In the genomic region with DNA sequence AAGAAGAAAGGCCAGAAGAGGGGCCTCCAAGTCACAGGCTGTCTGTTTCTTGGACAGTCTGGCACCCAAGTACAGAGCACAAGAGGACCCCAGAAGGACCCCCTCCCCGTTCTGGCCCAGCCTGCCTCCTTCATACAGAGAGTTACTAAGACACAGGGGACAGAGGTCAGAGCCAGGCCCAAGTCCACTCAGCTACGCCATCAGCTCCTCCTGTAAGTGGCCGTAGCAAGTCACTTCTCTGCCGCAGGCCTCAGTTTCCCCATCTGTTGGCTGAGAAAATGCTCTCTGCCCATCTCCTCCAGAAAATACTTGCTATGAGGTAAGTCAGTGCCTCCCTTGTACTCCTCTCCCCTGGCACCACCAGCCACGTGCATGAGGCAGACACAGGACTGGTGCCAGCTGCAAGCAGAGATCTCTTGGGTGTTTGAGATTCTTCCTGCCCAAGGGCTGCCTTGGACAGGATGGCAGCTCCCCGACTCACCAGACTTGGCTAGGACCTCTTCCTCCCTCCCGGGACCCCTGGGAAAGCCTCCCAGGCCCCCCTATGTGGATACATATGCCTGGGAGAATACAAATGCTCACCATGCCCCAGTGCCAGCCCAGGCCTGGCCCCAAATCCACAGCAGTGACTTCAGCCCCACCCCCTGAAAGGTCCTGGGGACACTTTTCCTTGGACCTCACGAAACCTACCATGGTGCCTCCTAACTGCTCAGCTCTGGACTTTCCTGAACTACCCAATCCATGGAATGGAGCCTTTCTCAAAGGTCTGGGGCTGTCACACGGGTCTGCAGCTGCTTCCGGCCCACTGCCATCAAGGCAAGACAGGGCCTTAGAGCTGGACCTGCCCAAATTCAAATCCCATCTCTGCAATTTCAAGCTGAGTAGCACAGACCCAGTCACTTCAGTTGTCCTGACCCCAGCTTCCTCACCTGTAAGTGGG, we compare ENCODE assay signal across 10 cellular contexts. TPM values are rescaled to one million over a fixed set of nuclear protein-coding genes. Genes with fewer than 3 reads are reported as not detected.
DNase-seq lines count a peak whose midpoint lies in the region; ATAC-seq and TF ChIP-seq lines count a peak whose summit lies in the region.
"Had no signal": no experiment of that assay in that cellular context is flagged by ENCODE, and none has a peak within 500 bp of the region (broad histone marks: within the 10 kb centered on the region; RNA-seq: fewer than 3 reads in every experiment).

No MANE protein-coding gene starts in this region.

- H3K27ac Mint-ChIP-seq in H9, result peak overlapping the region; percentile 1 to 68 (median 46); a peak in 4 of 7 replicates
- peak overlapping the region; percentile 99 for H3K27ac Mint-ChIP-seq in activated CD8-positive, alpha-beta T cell treated with anti-CD3 and anti-CD28 coated beads for 36 hours
- peak overlapping the region; percentile 94 for H3K27ac Mint-ChIP-seq in stimulated activated memory B cell treated with anti-CD40 and anti-IgM and Interleukin-4, amounts not matched to agents 10 μg/mL and 1 μg/mL and 100 μg/mL, for 72 hours

- H2BK120ac ChIP-seq in H9 (ENCODE audit: low read depth, low read length, poor library complexity, severe bottlenecking), result no peak overlapping the region

- DNase-seq in H9 (no peak), left cardiac atrium (peak; percentile 42), HuH-7 (ENCODE audit: low spot score) (no peak), NCI-H2196 treated with DMSO at 0.1 percent for 48 hours (lab: John Stamatoyannopoulos, UW; ENCODE audit: unreplicated experiment) (no peak)
- no peak for DNase-seq in activated CD8-positive, alpha-beta T cell treated with anti-CD3 and anti-CD28 coated beads for 36 hours
- DNase-seq: KG1 had no signal

- no peak overlapping the region for H3K27ac ChIP-seq in H9 (ENCODE audit: insufficient read length, low read depth, low read length)

- peaks cover 4% of the 10 kb centered on the region for H4K20me1 ChIP-seq in H9 (ENCODE audit: control insufficient read depth, insufficient read depth, insufficient read length)

- WGBS in H9 (ENCODE audit: extremely low coverage, insufficient read length, low lambda C conversion rate), result no CpG with 5 or more reads among the region's 10 CpGs

- no peaks in the 10 kb centered on the region for H3K9me3 ChIP-seq in H9 (ENCODE audit: control insufficient read depth, low read depth, low read length)
- H3K9me3 ChIP-seq: psoas muscle had no signal

- no peak overlapping the region for H2AFZ ChIP-seq in H9 (ENCODE audit: low read length)

- no peak overlapping the region for H4K91ac ChIP-seq in H9 (ENCODE audit: insufficient read length, low read depth, low read length)

- no peak for ATAC-seq in activated CD8-positive, alpha-beta T cell treated with anti-CD3 and anti-CD28 coated beads for 36 hours
- ATAC-seq in left cardiac atrium (peak in 1 of 2 donors; percentile 17), HG02840 (IDR thresholded peaks at IDR 0.05; ENCODE audit: low FRiP score, unreplicated experiment) (no peak), GM18870 (IDR thresholded peaks at IDR 0.05; ENCODE audit: unreplicated experiment) (no peak)
- no peak for ATAC-seq in stimulated activated memory B cell treated with anti-CD40 and anti-IgM and Interleukin-4, amounts not matched to agents 10 μg/mL and 1 μg/mL and 100 μg/mL, for 72 hours
- ATAC-seq: psoas muscle had no signal

- H2BK5ac ChIP-seq in H9 (ENCODE audit: insufficient read length, low read length), result no peak overlapping the region

- peaks cover 50% of the 10 kb centered on the region; the same call in 1 of the 2 replicates for H3K79me2 ChIP-seq in H9 (ENCODE audit: insufficient read depth, low read length)

- no peak overlapping the region for H3K18ac ChIP-seq in H9 (ENCODE audit: insufficient read length, low read depth, low read length)

- no peaks in the 10 kb centered on the region for H3K27me3 ChIP-seq in H9 (ENCODE audit: insufficient read depth, low read length)

- H3K23ac ChIP-seq in H9 (ENCODE audit: insufficient read length, low read depth, low read length), result no peak overlapping the region

- POLR2A ChIA-PET in activated CD8-positive, alpha-beta T cell treated with anti-CD3 and anti-CD28 coated beads for 36 hours (lab: Charles Lee), result interaction anchor here (0.6 to 22.5 kb wide), 8 partner anchors 9 to 59 kb away, joined by 3 to 408 read pairs (median 3); no protein-coding TSS in a partner anchor

- no peak overlapping the region for H4K5ac ChIP-seq in H9 (ENCODE audit: insufficient read length, low read depth, low read length)

- no peak overlapping the region for H2BK12ac ChIP-seq in H9 (ENCODE audit: insufficient read length, low read depth, low read length)

- no peak overlapping the region for H3K4ac ChIP-seq in H9 (ENCODE audit: low read depth, low read length)

- intact Hi-C loops in activated CD8-positive, alpha-beta T cell treated with anti-CD3 and anti-CD28 coated beads for 36 hours (cut with micrococcal nuclease), result loop anchor here (5.0 kb wide), 1 partner anchor 38 kb away; a partner anchor contains a TSS
- intact Hi-C loops in left cardiac atrium (cut with DNase I), result no loop called here

- no peak overlapping the region for H3K56ac ChIP-seq in H9 (ENCODE audit: insufficient read length, low read depth, low read length)

- TF ChIP-seq CTCF in H9 (conservative IDR thresholded peaks at IDR 0.05), result no peak
- no peak for TF ChIP-seq CTCF in activated CD8-positive, alpha-beta T cell treated with anti-CD3 and anti-CD28 coated beads for 36 hours (IDR thresholded peaks at IDR 0.05)

- CTCF ChIA-PET in activated CD8-positive, alpha-beta T cell treated with anti-CD3 and anti-CD28 coated beads for 36 hours (lab: Charles Lee), result interaction anchor here (10.4 to 15.3 kb wide), 3 partner anchors 16 to 59 kb away, joined by 91 to 163 read pairs (median 141); no protein-coding TSS in a partner anchor

- H3K4me1 Mint-ChIP-seq in H9, result peaks cover 61 to 69% of the 10 kb centered on the region in 2 experiments
- peaks cover 64% of the 10 kb centered on the region for H3K4me1 Mint-ChIP-seq in activated CD8-positive, alpha-beta T cell treated with anti-CD3 and anti-CD28 coated beads for 36 hours (ENCODE audit: low read depth)
- peaks cover 81% of the 10 kb centered on the region for H3K4me1 Mint-ChIP-seq in stimulated activated memory B cell treated with anti-CD40 and anti-IgM and Interleukin-4, amounts not matched to agents 10 μg/mL and 1 μg/mL and 100 μg/mL, for 72 hours

- H3K27me3 Mint-ChIP-seq in H9 (ENCODE audit: low read depth), result no peaks in the 10 kb centered on the region; the same call in 1 of the 2 replicates
- H3K27me3 Mint-ChIP-seq in activated CD8-positive, alpha-beta T cell treated with anti-CD3 and anti-CD28 coated beads for 36 hours, result no peaks in the 10 kb centered on the region
- H3K27me3 Mint-ChIP-seq in stimulated activated memory B cell treated with anti-CD40 and anti-IgM and Interleukin-4, amounts not matched to agents 10 μg/mL and 1 μg/mL and 100 μg/mL, for 72 hours, result no peaks in the 10 kb centered on the region

- H2BK15ac ChIP-seq in H9 (ENCODE audit: low read depth, low read length), result no peak overlapping the region

- H3K23me2 ChIP-seq in H9 (ENCODE audit: insufficient read length, low read depth, low read length, poor library complexity, severe bottlenecking), result peaks cover 15% of the 10 kb centered on the region

- no peak overlapping the region for H3K14ac ChIP-seq in H9 (ENCODE audit: insufficient read depth, low read length)

- H3K4me1 ChIP-seq in H9 (ENCODE audit: insufficient read depth, low read length), result peaks cover 9% of the 10 kb centered on the region; the same call in 1 of the 2 replicates

- no peaks in the 10 kb centered on the region; a peak in 1 of 5 replicates for H3K9me3 Mint-ChIP-seq in H9
- no peaks in the 10 kb centered on the region for H3K9me3 Mint-ChIP-seq in activated CD8-positive, alpha-beta T cell treated with anti-CD3 and anti-CD28 coated beads for 36 hours
- H3K9me3 Mint-ChIP-seq in stimulated activated memory B cell treated with anti-CD40 and anti-IgM and Interleukin-4, amounts not matched to agents 10 μg/mL and 1 μg/mL and 100 μg/mL, for 72 hours, result no peaks in the 10 kb centered on the region

- H4K8ac ChIP-seq in H9 (replicated peaks; ENCODE audit: insufficient read length, low read depth, low read length), result no peak overlapping the region

- no peak overlapping the region for H2AK5ac ChIP-seq in H9 (ENCODE audit: insufficient read length, low read length)

- H3K4me3 Mint-ChIP-seq in H9, result no peak overlapping the region
- peak overlapping the region; percentile 97 for H3K4me3 Mint-ChIP-seq in activated CD8-positive, alpha-beta T cell treated with anti-CD3 and anti-CD28 coated beads for 36 hours
- peak overlapping the region; percentile 99 for H3K4me3 Mint-ChIP-seq in stimulated activated memory B cell treated with anti-CD40 and anti-IgM and Interleukin-4, amounts not matched to agents 10 μg/mL and 1 μg/mL and 100 μg/mL, for 72 hours

- no peak overlapping the region for H3K9ac ChIP-seq in H9 (ENCODE audit: extremely low read depth, insufficient read length, low read length)

- H3K36me3 Mint-ChIP-seq in H9 (ENCODE audit: insufficient read depth in 1 of 3, low read depth in 3 of 3), result peaks cover 0 to 8% (median 0%) of the 10 kb centered on the region in 3 experiments; a peak in 1 of 7 replicates
- H3K36me3 Mint-ChIP-seq in activated CD8-positive, alpha-beta T cell treated with anti-CD3 and anti-CD28 coated beads for 36 hours (ENCODE audit: low read depth), result peaks cover 46% of the 10 kb centered on the region
- H3K36me3 Mint-ChIP-seq in stimulated activated memory B cell treated with anti-CD40 and anti-IgM and Interleukin-4, amounts not matched to agents 10 μg/mL and 1 μg/mL and 100 μg/mL, for 72 hours, result peaks cover 32% of the 10 kb centered on the region

- no peak overlapping the region for H2BK20ac ChIP-seq in H9 (ENCODE audit: low read depth, low read length, poor library complexity, severe bottlenecking)

- H3K79me1 ChIP-seq in H9 (ENCODE audit: insufficient read depth, low read depth, low read length, poor library complexity, severe bottlenecking), result peaks cover 9% of the 10 kb centered on the region

- no peak overlapping the region for H3K4me2 ChIP-seq in H9 (ENCODE audit: insufficient read depth, insufficient read length, low read length)

- H3T11ph ChIP-seq in H9 (ENCODE audit: low read length), result no peak overlapping the region

RNA-seq across cellular contexts. Expression of a gene that starts 5.1 kb away (rescaled TPM):
- total RNA-seq in H9 (2021) (52.3 and 59.5 TPM in 2 replicates), left cardiac atrium (10 to 100 TPM; 24.9 to 27.3 TPM)
- 10 to 100 TPM; 79.7 to 81.5 TPM for total RNA-seq in activated CD8-positive, alpha-beta T cell treated with anti-CD3 and anti-CD28 coated beads for 36 hours

RNA-seq across cellular contexts. Expression of a gene that starts 38.0 kb away (rescaled TPM):
- total RNA-seq in H9 (2021), result 44.7 and 46.1 TPM in 2 replicates
- 10 to 100 TPM; 41.3 to 43.9 TPM for total RNA-seq in activated CD8-positive, alpha-beta T cell treated with anti-CD3 and anti-CD28 coated beads for 36 hours
- 10 to 100 TPM; 14.7 to 18.3 TPM for total RNA-seq in left cardiac atrium

RNA-seq across cellular contexts. Expression of a gene that starts 45.1 kb away (rescaled TPM):
- 9.0 and 11.6 TPM in 2 replicates for total RNA-seq in H9 (2021)
- total RNA-seq in activated CD8-positive, alpha-beta T cell treated with anti-CD3 and anti-CD28 coated beads for 36 hours, result 1 to 10 TPM; 1.7 to 2.5 TPM
- total RNA-seq in left cardiac atrium, result under 1 TPM; 0.50 to 0.99 TPM

RNA-seq across cellular contexts. Expression of a gene that starts 58.8 kb away (rescaled TPM):
- total RNA-seq in H9 (2021) (15.4 and 16.5 TPM in 2 replicates), left cardiac atrium (10 to 100 TPM; 35.8 to 49.9 TPM)
- total RNA-seq in activated CD8-positive, alpha-beta T cell treated with anti-CD3 and anti-CD28 coated beads for 36 hours, result 10 to 100 TPM; 34.3 to 34.9 TPM

Comparison
In these comparisons a context has a peak if more than half of its experiments do, and no peak if none do; other contexts are left out.
1. H3K27ac Mint-ChIP-seq: peak in every context shown above with its lines; median percentile 99 in activated CD8-positive, alpha-beta T cell treated with anti-CD3 and anti-CD28 coated beads for 36 hours; 94 in stimulated activated memory B cell treated with anti-CD40 and anti-IgM and Interleukin-4, amounts not matched to agents 10 μg/mL and 1 μg/mL and 100 μg/mL, for 72 hours; 46 in H9.
2. H3K4me3 Mint-ChIP-seq: peak in activated CD8-positive, alpha-beta T cell treated with anti-CD3 and anti-CD28 coated beads for 36 hours (single experiment) and stimulated activated memory B cell treated with anti-CD40 and anti-IgM and Interleukin-4, amounts not matched to agents 10 μg/mL and 1 μg/mL and 100 μg/mL, for 72 hours (single experiment); none in H9 (0 of 2).